In the genomic region with DNA sequence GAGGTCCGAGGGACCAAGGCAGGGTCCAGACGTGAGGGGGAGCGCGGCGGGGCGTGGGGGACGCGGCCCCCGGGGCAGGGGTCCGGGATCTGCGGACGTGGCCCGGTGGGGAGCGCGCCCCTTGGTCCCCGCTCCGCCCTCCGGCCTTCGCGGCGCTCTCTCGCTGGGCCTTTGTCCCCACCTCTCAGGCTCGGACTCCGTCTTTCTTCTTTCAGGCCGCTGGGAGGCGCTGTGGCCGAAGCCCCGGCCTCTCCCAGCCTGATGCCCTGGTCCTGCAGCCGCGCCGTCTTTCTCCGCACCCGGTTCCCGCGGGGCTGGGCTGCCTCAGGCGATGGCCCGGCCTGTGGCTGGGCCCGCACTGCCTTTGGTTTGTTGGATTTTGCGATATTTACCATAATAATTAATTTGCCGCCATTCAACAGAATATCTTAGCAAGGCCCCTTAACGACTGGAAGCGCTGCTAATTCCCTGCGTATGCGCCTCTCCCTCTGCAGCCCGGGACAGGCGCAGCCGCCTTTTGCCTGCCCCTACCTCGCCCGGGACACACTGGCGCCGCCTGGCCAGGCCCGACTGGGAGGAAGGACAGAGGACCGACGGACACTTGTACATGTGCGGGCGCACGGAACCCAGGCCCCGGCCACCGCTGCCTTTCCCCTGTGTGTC, we compare ENCODE assay signal across 8 cellular contexts. TPM values are rescaled to one million over a fixed set of nuclear protein-coding genes. Genes with fewer than 3 reads are reported as not detected.
DNase-seq lines count a peak whose midpoint lies in the region; ATAC-seq, FAIRE-seq and TF ChIP-seq lines count a peak whose summit lies in the region.

No MANE protein-coding gene starts in this region.

- no peak overlapping the region for H3K27ac ChIP-seq in CD4-positive, alpha-beta memory T cell (ENCODE audit: low read depth, low read length)
- H3K27ac ChIP-seq in right atrium auricular region (no peak overlapping the region), sigmoid colon (no peak overlapping the region)

- peaks cover 0 to 2% (median 0%) of the 10 kb centered on the region in 8 donors for H3K9me3 Mint-ChIP-seq in CD4-positive, alpha-beta memory T cell
- no peaks in the 10 kb centered on the region for H3K9me3 Mint-ChIP-seq in activated naive CD8-positive, alpha-beta T cell treated with anti-CD3 and anti-CD28 coated beads, Interleukin-2, amount 10 ng/mL, durations not matched to agents 7 days and 5 days

- H3K4me1 ChIP-seq in CD4-positive, alpha-beta memory T cell (ENCODE audit: insufficient read depth, low read length): peaks cover 13% of the 10 kb centered on the region
- H3K4me1 ChIP-seq in right atrium auricular region (peaks cover 0 to 42% of the 10 kb centered on the region in 2 donors), sigmoid colon (peaks cover 0 to 46% (median 35%) of the 10 kb centered on the region in 4 donors)

- TF ChIP-seq EP300 in sigmoid colon (IDR thresholded peaks at IDR 0.05): no peak

- no peak for TF ChIP-seq POLR2A in sigmoid colon (IDR thresholded peaks at IDR 0.05)

- ATAC-seq in GM19463 (IDR thresholded peaks at IDR 0.05; ENCODE audit: unreplicated experiment) (peak; percentile 43), GM21825 (IDR thresholded peaks at IDR 0.05; ENCODE audit: unreplicated experiment) (no peak)
- ATAC-seq in activated naive CD8-positive, alpha-beta T cell treated with anti-CD3 and anti-CD28 coated beads, Interleukin-2, amount 10 ng/mL, durations not matched to agents 7 days and 5 days (ENCODE audit: low read depth): peak; percentile 55

- POLR2A ChIA-PET in CD4-positive, alpha-beta memory T cell (lab: Charles Lee; ENCODE audit: partially characterized antibody): no interaction called here
- POLR2A ChIA-PET in activated naive CD8-positive, alpha-beta T cell treated with anti-CD3 and anti-CD28 coated beads, Interleukin-2, amount 10 ng/mL, durations not matched to agents 7 days and 5 days (lab: Charles Lee): no interaction called here

- CTCF ChIA-PET in CD4-positive, alpha-beta memory T cell (lab: Charles Lee; ENCODE audit: partially characterized antibody): no interaction called here

- WGBS in sigmoid colon, 2 donors: 2 to 3% methylated on average over 59 of the region's 59 CpGs

- no peak overlapping the region for H3K27ac Mint-ChIP-seq in CD4-positive, alpha-beta memory T cell
- no peak overlapping the region for H3K27ac Mint-ChIP-seq in activated naive CD8-positive, alpha-beta T cell treated with anti-CD3 and anti-CD28 coated beads, Interleukin-2, amount 10 ng/mL, durations not matched to agents 7 days and 5 days

- no peaks in the 10 kb centered on the region for H3K36me3 Mint-ChIP-seq in CD4-positive, alpha-beta memory T cell
- H3K36me3 Mint-ChIP-seq in activated naive CD8-positive, alpha-beta T cell treated with anti-CD3 and anti-CD28 coated beads, Interleukin-2, amount 10 ng/mL, durations not matched to agents 7 days and 5 days: no peaks in the 10 kb centered on the region

- peaks cover 54 to 70% of the 10 kb centered on the region in 2 donors for H3K27me3 Mint-ChIP-seq in CD4-positive, alpha-beta memory T cell
- H3K27me3 Mint-ChIP-seq in activated naive CD8-positive, alpha-beta T cell treated with anti-CD3 and anti-CD28 coated beads, Interleukin-2, amount 10 ng/mL, durations not matched to agents 7 days and 5 days: peaks cover 85% of the 10 kb centered on the region

- H3K4me3 ChIP-seq in CD4-positive, alpha-beta memory T cell (ENCODE audit: low read length in 2 of 2): no peak overlapping the region
- peak overlapping the region in 1 of 2 donors; percentile 38 for H3K4me3 ChIP-seq in right atrium auricular region
- H3K4me3 ChIP-seq in sigmoid colon: peak overlapping the region in 3 of 4 donors; percentile 6 to 38 (median 37)

- DNase-seq in CD4-positive, alpha-beta memory T cell: no peak
- DNase-seq in NCI-H1092 treated with DMSO at 0.1 percent for 48 hours (lab: John Stamatoyannopoulos, UW) (peak; percentile 79), right atrium auricular region (ENCODE audit: low spot score) (no peak), sigmoid colon (no peak), urothelium cell line (ENCODE audit: low spot score) (no peak)
- DNase-seq in activated naive CD8-positive, alpha-beta T cell treated with anti-CD3 and anti-CD28 coated beads, Interleukin-2, amount 10 ng/mL, durations not matched to agents 7 days and 5 days: peak; percentile 73

- no peaks in the 10 kb centered on the region for H3K36me3 ChIP-seq in CD4-positive, alpha-beta memory T cell (ENCODE audit: insufficient read depth, low read length)
- H3K36me3 ChIP-seq in right atrium auricular region (no peaks in the 10 kb centered on the region), sigmoid colon (no peaks in the 10 kb centered on the region)

- intact Hi-C loops in CD4-positive, alpha-beta memory T cell (cut with micrococcal nuclease): no loop called here
- intact Hi-C loops in sigmoid colon (cut with DNase I): loop anchor here (10.0 kb wide), 1 partner anchor 707 kb away; no protein-coding TSS in a partner anchor

- peaks cover 21% of the 10 kb centered on the region for H3K27me3 ChIP-seq in CD4-positive, alpha-beta memory T cell (ENCODE audit: insufficient read depth, low read length)
- peaks cover 22 to 34% of the 10 kb centered on the region in 2 donors for H3K27me3 ChIP-seq in right atrium auricular region
- peaks cover 32 to 96% (median 78%) of the 10 kb centered on the region in 3 donors for H3K27me3 ChIP-seq in sigmoid colon

- H3K4me3 Mint-ChIP-seq in CD4-positive, alpha-beta memory T cell: peak overlapping the region in 5 of 8 donors; percentile 6 to 56 (median 47)
- peak overlapping the region; percentile 51 for H3K4me3 Mint-ChIP-seq in activated naive CD8-positive, alpha-beta T cell treated with anti-CD3 and anti-CD28 coated beads, Interleukin-2, amount 10 ng/mL, durations not matched to agents 7 days and 5 days

- no peaks in the 10 kb centered on the region for H3K9me3 ChIP-seq in CD4-positive, alpha-beta memory T cell (ENCODE audit: control insufficient read depth in 1 of 2, low read length in 2 of 2)
- no peaks in the 10 kb centered on the region for H3K9me3 ChIP-seq in right atrium auricular region
- no peaks in the 10 kb centered on the region for H3K9me3 ChIP-seq in sigmoid colon

- peak; percentile 17 to 72 for TF ChIP-seq CTCF in right atrium auricular region (IDR thresholded peaks at IDR 0.05)
- TF ChIP-seq CTCF in sigmoid colon (IDR thresholded peaks at IDR 0.05): peak in 1 of 4 experiments; percentile 47

- H3K4me1 Mint-ChIP-seq in CD4-positive, alpha-beta memory T cell: peaks cover 14 to 41% (median 30%) of the 10 kb centered on the region in 4 donors
- peaks cover 21% of the 10 kb centered on the region for H3K4me1 Mint-ChIP-seq in activated naive CD8-positive, alpha-beta T cell treated with anti-CD3 and anti-CD28 coated beads, Interleukin-2, amount 10 ng/mL, durations not matched to agents 7 days and 5 days

- FAIRE-seq in urothelium cell line (lab: Jason Lieb, UNC): no peak

RNA-seq across cellular contexts. Expression of a gene that starts 10.8 kb away (rescaled TPM):
- total RNA-seq in CD4-positive, alpha-beta memory T cell: not detected
- not detected for polyA plus RNA-seq in CD4-positive, alpha-beta memory T cell
- total RNA-seq in activated naive CD8-positive, alpha-beta T cell treated with anti-CD3 and anti-CD28 coated beads, Interleukin-2, amount 10 ng/mL, durations not matched to agents 7 days and 5 days: not detected
- total RNA-seq in right atrium auricular region (not detected), sigmoid colon (not detected)
- polyA plus RNA-seq in sigmoid colon: not detected

RNA-seq across cellular contexts. Expression of a gene that starts 57.0 kb away (rescaled TPM):
- not detected for total RNA-seq in CD4-positive, alpha-beta memory T cell
- polyA plus RNA-seq in CD4-positive, alpha-beta memory T cell: not detected
- not detected for total RNA-seq in activated naive CD8-positive, alpha-beta T cell treated with anti-CD3 and anti-CD28 coated beads, Interleukin-2, amount 10 ng/mL, durations not matched to agents 7 days and 5 days
- 1 to 10 TPM; 1.1 to 2.3 TPM for total RNA-seq in right atrium auricular region
- 1 to 10 TPM in 1 of 4 donors, not detected in 3; 1.7 TPM for total RNA-seq in sigmoid colon
- under 1 TPM in 1 of 3 donors, not detected in 2; 0.03 TPM for polyA plus RNA-seq in sigmoid colon

Comparison
In these comparisons a context has a peak if more than half of its experiments do, and no peak if none do; other contexts are left out.
1. DNase-seq: peak in NCI-H1092 treated with DMSO at 0.1 percent for 48 hours (single experiment) and activated naive CD8-positive, alpha-beta T cell treated with anti-CD3 and anti-CD28 coated beads, Interleukin-2, amount 10 ng/mL, durations not matched to agents 7 days and 5 days (single experiment); none in CD4-positive, alpha-beta memory T cell (0 of 5), right atrium auricular region (single experiment), sigmoid colon (single experiment) and urothelium cell line (single experiment).
2. H3K4me3 ChIP-seq: peak in sigmoid colon (3 of 4); none in CD4-positive, alpha-beta memory T cell (0 of 2).